Comparison of ENCODE assay signal across 8 cellular contexts in genomic region chr19:10517760-10518443, GRCh38. TPM values are rescaled to one million over a fixed set of nuclear protein-coding genes. Genes with fewer than 3 reads are reported as not detected.
DNase-seq lines count a peak whose midpoint lies in the region; ATAC-seq and TF ChIP-seq lines count a peak whose summit lies in the region.

No MANE protein-coding gene starts in this region.

- ATAC-seq in natural killer cell (peak; percentile 20 to 33 (median 29)), GM19351 (IDR thresholded peaks at IDR 0.05; ENCODE audit: unreplicated experiment) (no peak), GM18868 (IDR thresholded peaks at IDR 0.05; ENCODE audit: unreplicated experiment) (no peak)

- H3K9me3 Mint-ChIP-seq in natural killer cell, result no peaks in the 10 kb centered on the region

- H3K4me3 Mint-ChIP-seq in natural killer cell, result peak overlapping the region; percentile 81

- peaks cover 16% of the 10 kb centered on the region for H3K36me3 Mint-ChIP-seq in natural killer cell

- H3K4me1 Mint-ChIP-seq in natural killer cell, result peaks cover 60 to 67% of the 10 kb centered on the region in 2 donors

- POLR2A ChIA-PET in AG04449 (lab: Yijun Ruan, JAX) (interaction anchor here (0.7 kb wide), 1 partner anchor 52 kb away, joined by 3 read pairs; no protein-coding TSS in a partner anchor), SK-N-SH (lab: Yijun Ruan, JAX) (interaction anchor here (1.4 kb wide), 1 partner anchor 18 kb away, joined by 3 read pairs; no protein-coding TSS in a partner anchor)

- 2% methylated on average over 16 to 26 of the region's 27 CpGs for WGBS in GM23248 (ENCODE audit: low coverage in 1 of 2, low lambda C conversion rate in 2 of 2, missing lambda C conversion rate in 2 of 2), 2 experiments
- WGBS in SK-N-SH (ENCODE audit: low lambda C conversion rate), result 5% methylated on average over 15 of the region's 27 CpGs

- H3F3A ChIP-seq in GM23248 (ENCODE audit: insufficient read depth) (no peaks in the 10 kb centered on the region), SK-N-SH (replicated peaks; ENCODE audit: insufficient read depth) (no peaks in the 10 kb centered on the region)

- no peaks in the 10 kb centered on the region for H3K9me3 ChIP-seq in GM23248 (ENCODE audit: low read depth)
- H3K9me3 ChIP-seq in SK-N-SH, result no peaks in the 10 kb centered on the region

- H3K4me1 ChIP-seq in GM23248 (ENCODE audit: insufficient read depth) (no peaks in the 10 kb centered on the region), SK-N-SH (ENCODE audit: control insufficient read depth in 1 of 2, insufficient read depth in 2 of 2, low read depth in 1 of 2, low read length in 1 of 2) (no peaks in the 10 kb centered on the region; a peak in 1 of 4 replicates)

- H4K20me1 ChIP-seq in GM23248 (ENCODE audit: insufficient read depth), result no peaks in the 10 kb centered on the region
- H4K20me1 ChIP-seq in SK-N-SH (ENCODE audit: insufficient read depth), result no peaks in the 10 kb centered on the region

- H3K9me2 ChIP-seq in GM23248 (ENCODE audit: insufficient read depth) (no peaks in the 10 kb centered on the region), SK-N-SH (no peaks in the 10 kb centered on the region)

- H3K27me3 Mint-ChIP-seq in natural killer cell (ENCODE audit: low read depth in 2 of 2), result peaks cover 0 to 3% of the 10 kb centered on the region in 2 donors

- in situ Hi-C loops in GM23248 (cut with MboI), result no loop called here

- TF ChIP-seq CTCF in AG04449 (IDR thresholded peaks at IDR 0.05; ENCODE audit: insufficient read depth, low read length, missing control alignments), result no peak
- TF ChIP-seq CTCF in SK-N-SH (IDR thresholded peaks at IDR 0.05), result no peak
- no peak for TF ChIP-seq CTCF in natural killer cell (IDR thresholded peaks at IDR 0.05)

- intact Hi-C loops in natural killer cell (cut with micrococcal nuclease), result loop anchor here (2.0 kb wide), 1 partner anchor 413 kb away; no protein-coding TSS in a partner anchor

- H3K9ac ChIP-seq in GM23248 (peak overlapping the region; percentile 53; the same call in 1 of the 2 replicates), SK-N-SH (no peak overlapping the region)

- peaks cover 12% of the 10 kb centered on the region for H3K27me3 ChIP-seq in GM23248 (replicated peaks; ENCODE audit: insufficient read depth)
- H3K27me3 ChIP-seq in SK-N-SH (ENCODE audit: insufficient read depth), result peaks cover 13% of the 10 kb centered on the region; the same call in 1 of the 2 replicates

- H3K36me3 ChIP-seq in GM23248 (ENCODE audit: low read depth) (no peaks in the 10 kb centered on the region), SK-N-SH (replicated peaks in 1 of 2; ENCODE audit: control insufficient read depth in 1 of 2, insufficient read depth in 2 of 2, low read length in 1 of 2) (no peaks in the 10 kb centered on the region)

- H3K27ac ChIP-seq in GM23248 (no peak overlapping the region), SK-N-SH (ENCODE audit: low read depth in 2 of 2, low read length in 1 of 2) (no peak overlapping the region)

- H2AFZ ChIP-seq in GM23248 (peak overlapping the region; percentile 78), SK-N-SH (ENCODE audit: low read depth) (peak overlapping the region; percentile 78)

- H3K79me2 ChIP-seq in GM23248 (ENCODE audit: insufficient read depth) (no peaks in the 10 kb centered on the region), SK-N-SH (ENCODE audit: insufficient read depth) (no peaks in the 10 kb centered on the region)

- no peak for TF ChIP-seq EP300 in SK-N-SH (IDR thresholded peaks at IDR 0.05; ENCODE audit: borderline replicate concordance in 1 of 2, low read depth in 1 of 2, low read length in 1 of 2)

- H3K4me3 ChIP-seq in AG04449 (ENCODE audit: low read depth, low read length) (peak overlapping the region; percentile 55), GM23248 (peak overlapping the region; percentile 65), SK-N-SH (ENCODE audit: low read depth in 2 of 2, low read length in 1 of 2) (peak overlapping the region; percentile 38 to 58)

- no peak for TF ChIP-seq RAD21 in SK-N-SH (IDR thresholded peaks at IDR 0.05; ENCODE audit: low read length)

- H3K27ac Mint-ChIP-seq in natural killer cell, result peak overlapping the region; percentile 86 to 91

- H3K4me2 ChIP-seq in GM23248 (ENCODE audit: unreplicated experiment), result peak overlapping the region; percentile 65
- H3K4me2 ChIP-seq in SK-N-SH, result peak overlapping the region; percentile 79

- DNase-seq in AG04449 (ENCODE audit: low read depth, low spot score) (no peak), GM23248 (peak; percentile 62), SK-N-SH (peak; percentile 69), epidermal melanocyte (ENCODE audit: insufficient read length, low spot score) (peak; percentile 16), natural killer cell (peak; percentile 61)
- no peak for DNase-seq in activated effector memory CD4-positive, alpha-beta T cell treated with anti-CD3 and anti-CD28 coated beads, Interleukin-2, amount 50 U/mL, for 16 hours

- CTCF ChIA-PET in AG04449 (lab: Yijun Ruan, JAX) (interaction anchor here (1.1 to 3.6 kb wide), 4 partner anchors 10 to 127 kb away, joined by 4 to 14 read pairs (median 10); no protein-coding TSS in a partner anchor), SK-N-SH (lab: Yijun Ruan, JAX) (interaction anchor here (1.0 to 3.6 kb wide), 4 partner anchors 8 to 200 kb away, joined by 3 to 20 read pairs (median 7); partner anchors contain the start of gene DNM2)

TF ChIP-seq in SK-N-SH, 30 proteins besides CTCF, POLR2A, EP300 and RAD21:
- no peak for TF ChIP-seq MXI1 (IDR thresholded peaks at IDR 0.05; ENCODE audit: low read depth, low read length)
- TF ChIP-seq, protein P1, sequence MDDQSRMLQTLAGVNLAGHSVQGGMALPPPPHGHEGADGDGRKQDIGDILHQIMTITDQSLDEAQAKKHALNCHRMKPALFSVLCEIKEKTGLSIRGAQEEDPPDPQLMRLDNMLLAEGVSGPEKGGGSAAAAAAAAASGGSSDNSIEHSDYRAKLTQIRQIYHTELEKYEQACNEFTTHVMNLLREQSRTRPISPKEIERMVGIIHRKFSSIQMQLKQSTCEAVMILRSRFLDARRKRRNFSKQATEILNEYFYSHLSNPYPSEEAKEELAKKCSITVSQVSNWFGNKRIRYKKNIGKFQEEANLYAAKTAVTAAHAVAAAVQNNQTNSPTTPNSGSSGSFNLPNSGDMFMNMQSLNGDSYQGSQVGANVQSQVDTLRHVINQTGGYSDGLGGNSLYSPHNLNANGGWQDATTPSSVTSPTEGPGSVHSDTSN (IDR thresholded peaks at IDR 0.05), result no peak
TF ChIP-seq in SK-N-SH: peak in this region for 0.

RNA-seq across cellular contexts. Expression of gene S1PR5, which starts 0.7 kb away (rescaled TPM):
- 1.8 and 3.3 TPM in 2 replicates for total RNA-seq in GM23248 (2014; rRNA removed; shearing (Covaris generic))
- polyA plus RNA-seq in GM23248 (2016; fragmentation: Nextera tagmentation; extraction: Ambion mirVana) (1.2 and 1.6 TPM in 2 replicates), SK-N-SH (2012; rRNA removed) (0.32 and 0.36 TPM in 2 replicates)
- polyA plus RNA-seq in SK-N-SH (2012; cell fraction: cytosol; rRNA removed), result 0.36 and 0.39 TPM in 2 replicates
- polyA plus RNA-seq in SK-N-SH (2012; cell fraction: nucleus; rRNA removed), result 0.21 and 0.24 TPM in 2 replicates
- total RNA-seq in natural killer cell, result 100 to 1,000 TPM; 307 to 433 (median 368) TPM

RNA-seq across cellular contexts. Expression of gene KEAP1, which starts 14.7 kb away (rescaled TPM):
- 93.2 and 99.5 TPM in 2 replicates for total RNA-seq in GM23248 (2014; rRNA removed; shearing (Covaris generic))
- polyA plus RNA-seq in GM23248 (2016; fragmentation: Nextera tagmentation; extraction: Ambion mirVana), result 74.4 and 81.5 TPM in 2 replicates
- polyA plus RNA-seq in SK-N-SH (2012; rRNA removed), result 53.8 and 72.9 TPM in 2 replicates
- polyA plus RNA-seq in SK-N-SH (2012; cell fraction: cytosol; rRNA removed), result 42.4 and 51.7 TPM in 2 replicates
- 66.2 and 72.6 TPM in 2 replicates for polyA plus RNA-seq in SK-N-SH (2012; cell fraction: nucleus; rRNA removed)
- 10 to 100 TPM; 28.1 to 39.4 (median 34.6) TPM for total RNA-seq in natural killer cell

RNA-seq across cellular contexts. Expression of gene ATG4D, which starts 25.8 kb away (rescaled TPM):
- 12.4 and 18.0 TPM in 2 replicates for total RNA-seq in GM23248 (2014; rRNA removed; shearing (Covaris generic))
- polyA plus RNA-seq in GM23248 (2016; fragmentation: Nextera tagmentation; extraction: Ambion mirVana), result 6.2 and 6.3 TPM in 2 replicates
- 19.7 and 22.6 TPM in 2 replicates for polyA plus RNA-seq in SK-N-SH (2012; rRNA removed)
- polyA plus RNA-seq in SK-N-SH (2012; cell fraction: cytosol; rRNA removed), result 8.8 and 15.2 TPM in 2 replicates
- polyA plus RNA-seq in SK-N-SH (2012; cell fraction: nucleus; rRNA removed), result 65.8 and 70.8 TPM in 2 replicates
- total RNA-seq in natural killer cell, result 100 to 1,000 TPM; 128 to 155 (median 138) TPM

RNA-seq across cellular contexts. Expression of gene KRI1, which starts 47.9 kb away (rescaled TPM):
- 10.5 and 11.3 TPM in 2 replicates for total RNA-seq in GM23248 (2014; rRNA removed; shearing (Covaris generic))
- 14.9 and 15.1 TPM in 2 replicates for polyA plus RNA-seq in GM23248 (2016; fragmentation: Nextera tagmentation; extraction: Ambion mirVana)
- 23.3 and 26.7 TPM in 2 replicates for polyA plus RNA-seq in SK-N-SH (2012; rRNA removed)
- polyA plus RNA-seq in SK-N-SH (2012; cell fraction: cytosol; rRNA removed), result 17.4 and 23.7 TPM in 2 replicates
- 58.1 and 74.0 TPM in 2 replicates for polyA plus RNA-seq in SK-N-SH (2012; cell fraction: nucleus; rRNA removed)
- 10 to 100 TPM; 36.6 to 53.0 (median 49.5) TPM for total RNA-seq in natural killer cell

RNA-seq across cellular contexts. Expression of gene CDKN2D, which starts 50.9 kb away (rescaled TPM):
- 7.8 and 8.5 TPM in 2 replicates for total RNA-seq in GM23248 (2014; rRNA removed; shearing (Covaris generic))
- polyA plus RNA-seq in GM23248 (2016; fragmentation: Nextera tagmentation; extraction: Ambion mirVana) (10.7 and 11.7 TPM in 2 replicates), SK-N-SH (2012; rRNA removed) (13.1 and 14.9 TPM in 2 replicates)
- 11.6 and 16.2 TPM in 2 replicates for polyA plus RNA-seq in SK-N-SH (2012; cell fraction: cytosol; rRNA removed)
- polyA plus RNA-seq in SK-N-SH (2012; cell fraction: nucleus; rRNA removed), result 5.4 and 5.7 TPM in 2 replicates
- 100 to 1,000 TPM in 2 of 3 donors, 10 to 100 TPM in 1; 82.7 to 102 (median 101) TPM for total RNA-seq in natural killer cell

Comparison
In these comparisons a context has a peak if more than half of its experiments do, and no peak if none do; other contexts are left out.
1. DNase-seq: peak in GM23248 (single experiment), SK-N-SH (single experiment), epidermal melanocyte (single experiment) and natural killer cell (single experiment); none in AG04449 (single experiment) and activated effector memory CD4-positive, alpha-beta T cell treated with anti-CD3 and anti-CD28 coated beads, Interleukin-2, amount 50 U/mL, for 16 hours (single experiment).
2. ATAC-seq: peak in natural killer cell (3 of 3); none in GM19351 (single experiment) and GM18868 (single experiment).
3. RNA of gene S1PR5, which starts 0.7 kb away (total RNA-seq): 307 to 433 TPM in natural killer cell; 1.8 to 3.3 TPM in GM23248; every median in the first group is over 10 times any median in the second.
4. Peak in every context shown above with its lines, with median percentiles within 50 percentile points of each other: H3K4me3 ChIP-seq.